ENCODE assay signal across 8 cellular contexts in the genomic region with DNA sequence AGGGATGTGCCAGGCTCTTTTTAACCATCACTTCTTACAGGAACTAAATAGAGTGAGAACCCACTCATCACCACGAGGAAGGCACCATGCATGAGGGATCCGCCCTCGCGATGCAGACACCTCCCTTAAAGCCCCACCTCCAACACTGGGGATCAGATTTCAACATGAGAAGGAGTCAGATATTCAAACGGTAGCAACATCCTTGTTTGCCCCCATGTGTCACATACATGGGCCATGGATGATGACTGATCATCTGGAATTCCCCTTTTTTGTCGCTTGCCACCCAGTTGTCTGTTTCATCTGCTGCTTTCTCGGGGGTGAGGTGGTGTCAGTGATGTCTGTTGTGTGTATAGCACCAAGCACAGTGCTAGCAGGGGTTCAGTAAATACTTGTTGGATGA. TPM values are rescaled to one million over a fixed set of nuclear protein-coding genes. Genes with fewer than 3 reads are reported as not detected.
DNase-seq lines count a peak whose midpoint lies in the region; ATAC-seq and TF ChIP-seq lines count a peak whose summit lies in the region.

No MANE protein-coding gene starts in this region.

- H3K4me1 ChIP-seq in mucosa of descending colon (ENCODE audit: low read depth): peaks cover 33% of the 10 kb centered on the region
- peaks cover 18 to 32% of the 10 kb centered on the region in 2 donors for H3K4me1 ChIP-seq in thyroid gland

- no peak overlapping the region for H3K4me3 ChIP-seq in mucosa of descending colon
- H3K4me3 ChIP-seq in thyroid gland (replicated peaks in 1 of 3): no peak overlapping the region

- H3K36me3 ChIP-seq in mucosa of descending colon (ENCODE audit: low read depth) (no peaks in the 10 kb centered on the region), thyroid gland (no peaks in the 10 kb centered on the region)

- intact Hi-C loops in mucosa of descending colon (cut with DNase I, micrococcal nuclease) (no loop called here), thyroid gland (cut with DNase I) (no loop called here)

- WGBS in thyroid gland, 2 donors: 70 to 84% methylated on average over 7 of the region's 7 CpGs

- DNase-seq in activated CD4-positive, alpha-beta T cell treated with anti-CD3 and anti-CD28 coated beads for 1 hour: peak; percentile 43
- no peak for DNase-seq in mucosa of descending colon
- DNase-seq in thyroid gland: no peak
- DNase-seq in ACHN: no peak
- no peak for DNase-seq in AG08396 (ENCODE audit: low spot score)
- no peak for DNase-seq in HUDEP-2 (lab: John Stamatoyannopoulos, UW; ENCODE audit: unreplicated experiment in 76 of 76)

- in situ Hi-C loops in ACHN (cut with HindIII; ENCODE audit: low pct_ligation_motif_present, low pct_unique_long_range_greater_than_20kb, low sequenced_read_pairs): no loop called here

- peak; percentile 43 for ATAC-seq in GM19025 (IDR thresholded peaks at IDR 0.05; ENCODE audit: low read depth, unreplicated experiment)
- ATAC-seq in HG03060 (IDR thresholded peaks at IDR 0.05; ENCODE audit: low read depth, unreplicated experiment): peak; percentile 27
- ATAC-seq in mucosa of descending colon: peak; percentile 50

- H3K27ac ChIP-seq in thyroid gland: no peak overlapping the region

- H3K27me3 ChIP-seq in thyroid gland: no peaks in the 10 kb centered on the region

- no peaks in the 10 kb centered on the region for H3K9me3 ChIP-seq in mucosa of descending colon
- H3K9me3 ChIP-seq in thyroid gland: no peaks in the 10 kb centered on the region

- TF ChIP-seq POLR2A in thyroid gland (IDR thresholded peaks at IDR 0.05): no peak

- TF ChIP-seq CTCF in mucosa of descending colon (IDR thresholded peaks at IDR 0.05) (no peak), thyroid gland (IDR thresholded peaks at IDR 0.05) (no peak)

RNA-seq across cellular contexts. Expression of a gene that starts 57.9 kb away (rescaled TPM):
- total RNA-seq in mucosa of descending colon: 10 to 100 TPM; 52.2 to 66.4 (median 57.6) TPM
- total RNA-seq in thyroid gland: 10 to 100 TPM; 46.0 to 62.6 (median 55.3) TPM
